In genomic region chr14:65065719-65066118, GRCh38 we compare ENCODE assay signal across 19 cellular contexts.
"Had no signal": no experiment of that assay in that cellular context is flagged by ENCODE, and none has a peak within 500 bp of the region (broad histone marks: within the 10 kb centered on the region; RNA-seq: fewer than 3 reads in every experiment).

No MANE protein-coding gene starts in this region.

- DNase-seq: activated CD4-positive, alpha-beta T cell treated with anti-CD3 and anti-CD28 coated beads for 36 hours; activated CD4-positive, alpha-beta T cell treated with anti-CD3 and anti-CD28 coated beads, Interleukin-2, amount 50 U/mL, for 48 hours; activated naive CD4-positive, alpha-beta T cell treated with Interleukin-2 at 50 U/mL for 16 hours; activated naive CD8-positive, alpha-beta T cell treated with anti-CD3 and anti-CD28 coated beads, Interleukin-2, amount 10 ng/mL, durations not matched to agents 7 days and 5 days; activated T-cell treated with anti-CD3 and anti-CD28 coated beads for 4 hours; amygdala; caudate nucleus; dorsolateral prefrontal cortex; erythroblast; immature natural killer cell; naive thymus-derived CD8-positive, alpha-beta T cell; ovary; right lobe of liver; stimulated activated CD4-positive, alpha-beta T cell treated with anti-CD3 and anti-CD28 coated beads, Interleukin-4, amount 100 ng/mL, for 24 hours; stomach; testis; upper lobe of right lung had no signal

- H3K4me3 ChIP-seq: dorsolateral prefrontal cortex, ovary, right lobe of liver, stomach, testis, upper lobe of right lung had no signal

- H3K27me3 ChIP-seq: dorsolateral prefrontal cortex, ovary, right lobe of liver, stomach, testis, upper lobe of right lung had no signal

- H3K9me3 ChIP-seq: ovary, right lobe of liver, stomach, testis, upper lobe of right lung had no signal

- H3K27ac ChIP-seq: dorsolateral prefrontal cortex, ovary, right lobe of liver, stomach, testis, upper lobe of right lung had no signal

- ATAC-seq: activated CD4-positive, alpha-beta T cell treated with anti-CD3 and anti-CD28 coated beads for 36 hours; activated T-helper 17 cell treated with anti-CD3 and anti-CD28 coated beads, Interleukin-2, amount 50 U/mL, for 72 hours; naive thymus-derived CD8-positive, alpha-beta T cell; right lobe of liver; stimulated activated effector memory CD8-positive, alpha-beta T cell treated with anti-CD3 and anti-CD28 coated beads, Interleukin-12 subunit alpha, Interleukin-12 subunit beta, amount 100 ng/mL, for 72 hours; upper lobe of right lung had no signal

- H3K4me1 ChIP-seq: right lobe of liver, testis, upper lobe of right lung had no signal

- H3K36me3 ChIP-seq: ovary had no signal
